22 cellular contexts compared by ENCODE assay signal in genomic region chr18:69127844-69128486, GRCh38.
DNase-seq lines count a peak whose midpoint lies in the region; ATAC-seq, FAIRE-seq and TF ChIP-seq lines count a peak whose summit lies in the region.
"Had no signal": no experiment of that assay in that cellular context is flagged by ENCODE, and none has a peak within 500 bp of the region (broad histone marks: within the 10 kb centered on the region; RNA-seq: fewer than 3 reads in every experiment).

No MANE protein-coding gene starts in this region.

- H3K4ac ChIP-seq in mesendoderm (ENCODE audit: low read depth, low read length), result no peak overlapping the region

- H2BK15ac ChIP-seq in mesendoderm (replicated peaks; ENCODE audit: low read depth), result no peak overlapping the region

- H3K4me3 ChIP-seq in right atrium auricular region (no peak overlapping the region), mesendoderm (ENCODE audit: low read length) (no peak overlapping the region), dorsolateral prefrontal cortex (no peak overlapping the region)
- H3K4me3 ChIP-seq: GM23338, SJCRH30 had no signal

- TF ChIP-seq CTCF in right atrium auricular region (IDR thresholded peaks at IDR 0.05) (no peak), dorsolateral prefrontal cortex (IDR thresholded peaks at IDR 0.05 in 54 of 56, conservative IDR thresholded peaks at IDR 0.05 in 2 of 56; ENCODE audit: low read depth in 1 of 56, partially characterized antibody in 56 of 56) (no peak)

- TF ChIP-seq POLR2A in erythroblast (IDR thresholded peaks at IDR 0.05; ENCODE audit: low read length), result no peak
- TF ChIP-seq POLR2A in GM12892 (IDR thresholded peaks at IDR 0.05; ENCODE audit: low read depth, low read length), result no peak

- H4K8ac ChIP-seq in mesendoderm (ENCODE audit: low read depth, low read length), result no peak overlapping the region

- H3K79me1 ChIP-seq in mesendoderm (ENCODE audit: low read length), result no peaks in the 10 kb centered on the region

- no peak for FAIRE-seq in GM12892 (lab: Jason Lieb, UNC)
- FAIRE-seq: A204.1, HepG2 had no signal

- no peak overlapping the region for H3K4me2 ChIP-seq in mesendoderm (ENCODE audit: low read length)
- H3K4me2 ChIP-seq: GM23338, KMS-11 had no signal

- H2AK5ac ChIP-seq in mesendoderm (ENCODE audit: low read length), result no peak overlapping the region

- H4K5ac ChIP-seq in mesendoderm (ENCODE audit: low read length), result no peak overlapping the region

- H3K27ac ChIP-seq in right atrium auricular region, result no peak overlapping the region
- no peak overlapping the region for H3K27ac ChIP-seq in mesendoderm (ENCODE audit: low read depth, low read length)
- H3K27ac ChIP-seq in dorsolateral prefrontal cortex, result no peak overlapping the region
- H3K27ac ChIP-seq: KMS-11, SJCRH30 had no signal

- H3K79me2 ChIP-seq in mesendoderm (ENCODE audit: control insufficient read depth, insufficient read depth, low read length), result no peaks in the 10 kb centered on the region

- H3K4me1 ChIP-seq in right atrium auricular region (no peaks in the 10 kb centered on the region), mesendoderm (ENCODE audit: control insufficient read depth, low read depth, low read length) (no peaks in the 10 kb centered on the region)
- H3K4me1 ChIP-seq: Caco-2, SJCRH30 had no signal

- ATAC-seq in Right ventricle myocardium superior (ENCODE audit: poor library complexity), result peak; percentile 53
- ATAC-seq: GM23338, HepG2 had no signal

- H3K56ac ChIP-seq in mesendoderm (ENCODE audit: low read length), result no peak overlapping the region

- intact Hi-C loops in Right ventricle myocardium superior (cut with DNase I) (no loop called here), dorsolateral prefrontal cortex (cut with DNase I) (no loop called here)

- H2BK5ac ChIP-seq in mesendoderm (ENCODE audit: low read length), result no peak overlapping the region

- H3K27me3 ChIP-seq in right atrium auricular region (no peaks in the 10 kb centered on the region), mesendoderm (ENCODE audit: insufficient read depth, low read length, poor library complexity) (no peaks in the 10 kb centered on the region), dorsolateral prefrontal cortex (no peaks in the 10 kb centered on the region)
- H3K27me3 ChIP-seq: SJCRH30 had no signal

- H3K9me3 ChIP-seq in right atrium auricular region, result peaks cover 0 to 4% of the 10 kb centered on the region in 2 donors
- H3K9me3 ChIP-seq: Caco-2, SJCRH30 had no signal

- no peak overlapping the region for H3K23ac ChIP-seq in mesendoderm (ENCODE audit: low read length)

- H3K36me3 ChIP-seq in right atrium auricular region (no peaks in the 10 kb centered on the region), mesendoderm (ENCODE audit: control insufficient read depth, insufficient read depth, low read length) (no peaks in the 10 kb centered on the region)
- H3K36me3 ChIP-seq: SJCRH30 had no signal

- no peak for DNase-seq in Right ventricle myocardium superior
- no peak for DNase-seq in right atrium auricular region (ENCODE audit: low spot score)
- peak; percentile 57 to 80 for DNase-seq in erythroblast (lab: John Stamatoyannopoulos, UW)
- DNase-seq in mesendoderm, result peak; percentile 6
- no peak for DNase-seq in GM12892 (ENCODE audit: insufficient read length)
- no peak for DNase-seq in H4 (ENCODE audit: low spot score)
- DNase-seq in dorsolateral prefrontal cortex, result no peak
- DNase-seq in AG08395 (ENCODE audit: low spot score), result no peak
- DNase-seq: Caco-2, DMS79, GDM1, HFFc6, NCI-H1417, NCI-H1930, NCI-H2171, NCI-H446 treated with DMSO at 0.1 percent for 48 hours, NCI-H748 treated with DMSO at 0.1 percent for 48 hours, SJCRH30 had no signal

- H3K18ac ChIP-seq in mesendoderm (ENCODE audit: low read length), result no peak overlapping the region

- no peak overlapping the region for H2BK120ac ChIP-seq in mesendoderm (ENCODE audit: low read depth, low read length)

- WGBS in mesendoderm (ENCODE audit: extremely low coverage, insufficient coverage, low lambda C conversion rate), result no CpG with 5 or more reads among the region's 3 CpGs

- H3K9ac ChIP-seq in mesendoderm (ENCODE audit: low read length), result no peak overlapping the region
- H3K9ac ChIP-seq: KMS-11 had no signal

Comparison
In these comparisons a context has a peak if more than half of its experiments do, and no peak if none do; other contexts are left out.
1. DNase-seq: peak in erythroblast (2 of 2) and mesendoderm (single experiment); none in Right ventricle myocardium superior (single experiment), right atrium auricular region (single experiment), GM12892 (single experiment), H4 (single experiment), dorsolateral prefrontal cortex (0 of 10) and AG08395 (single experiment).